Comparison of ENCODE assay signal across 8 cellular contexts in the genomic region with DNA sequence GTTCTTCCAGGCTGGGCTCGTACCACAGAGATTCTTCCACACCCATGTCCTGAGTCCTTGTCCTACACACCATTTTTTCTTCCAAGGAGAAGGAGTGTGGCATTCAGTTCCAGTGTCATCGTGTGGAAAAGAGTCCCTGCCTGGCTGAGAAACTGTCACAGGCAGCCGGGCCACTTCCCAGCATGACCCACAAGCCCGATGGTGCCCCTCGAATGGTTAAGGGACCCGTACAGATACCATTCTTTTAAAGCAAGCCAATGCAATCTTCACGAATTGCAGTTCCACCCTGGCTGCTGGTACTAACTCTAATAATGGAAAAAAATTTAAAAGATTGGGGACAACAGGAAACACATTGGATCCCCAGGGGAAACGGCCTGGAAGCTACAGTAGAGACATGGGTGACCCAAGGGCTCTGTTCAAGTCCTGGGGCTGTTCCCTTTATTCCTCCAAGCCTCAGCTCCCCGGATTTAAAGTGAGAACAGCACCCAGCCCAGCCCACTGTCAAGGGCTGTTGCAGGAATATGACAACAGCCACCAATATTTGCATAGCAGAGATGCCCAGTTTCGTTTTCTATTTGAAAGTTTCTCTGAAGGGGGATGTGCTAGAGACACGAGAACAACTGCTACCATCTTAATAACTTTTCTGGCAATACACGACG.
DNase-seq lines count a peak whose midpoint lies in the region; ATAC-seq, FAIRE-seq and TF ChIP-seq lines count a peak whose summit lies in the region.

No MANE protein-coding gene starts in this region.

- H3K36me3 ChIP-seq in left ventricle myocardium inferior, result no peaks in the 10 kb centered on the region

- peak; percentile 80 for DNase-seq in GM12891 (ENCODE audit: insufficient read length, low spot score)
- peak; percentile 88 for DNase-seq in H4 (ENCODE audit: low spot score)
- peak; percentile 54 for DNase-seq in NCI-H1105 (lab: John Stamatoyannopoulos, UW)
- DNase-seq in activated naive CD4-positive, alpha-beta T cell treated with anti-CD3 and anti-CD28 coated beads, Interleukin-2, amount 50 U/mL, for 72 hours (ENCODE audit: low spot score in 2 of 2), result peak in 1 of 2 donors; percentile 44
- DNase-seq in left ventricle myocardium inferior, result peak; percentile 44
- DNase-seq in stimulated activated naive CD4-positive, alpha-beta T cell (lab: John Stamatoyannopoulos, UW), result peak in 4 of 6 experiments; percentile 8 to 44 (median 26)
- DNase-seq in NCI-H82 treated with DMSO at 0.1 percent for 48 hours (lab: John Stamatoyannopoulos, UW; ENCODE audit: unreplicated experiment), result no peak
- no peak for DNase-seq in NCI-H2227 (lab: John Stamatoyannopoulos, UW; ENCODE audit: unreplicated experiment)

- TF ChIP-seq CTCF in left ventricle myocardium inferior (IDR thresholded peaks at IDR 0.05; ENCODE audit: borderline replicate concordance), result no peak

- peak; percentile 92 for FAIRE-seq in GM12891 (lab: Jason Lieb, UNC)

- no peaks in the 10 kb centered on the region for H3K27me3 ChIP-seq in left ventricle myocardium inferior (ENCODE audit: low read depth)

- TF ChIP-seq POLR2A in GM12891 (IDR thresholded peaks at IDR 0.05; ENCODE audit: low read depth, low read length), result no peak

- H3K36me3 Mint-ChIP-seq in activated naive CD4-positive, alpha-beta T cell treated with anti-CD3 and anti-CD28 coated beads, Interleukin-2, amount 50 U/mL, for 72 hours, result no peaks in the 10 kb centered on the region

- H3K9me3 ChIP-seq in left ventricle myocardium inferior (replicated peaks), result no peaks in the 10 kb centered on the region

- intact Hi-C loops in left ventricle myocardium inferior (cut with micrococcal nuclease), result no loop called here

- H3K9me3 Mint-ChIP-seq in activated naive CD4-positive, alpha-beta T cell treated with anti-CD3 and anti-CD28 coated beads, Interleukin-2, amount 50 U/mL, for 72 hours, result no peaks in the 10 kb centered on the region

- H3K4me3 ChIP-seq in left ventricle myocardium inferior, result peak overlapping the region; percentile 84

- peak; percentile 63 to 74 for ATAC-seq in activated naive CD4-positive, alpha-beta T cell treated with anti-CD3 and anti-CD28 coated beads, Interleukin-2, amount 50 U/mL, for 72 hours

- H3K27ac Mint-ChIP-seq in activated naive CD4-positive, alpha-beta T cell treated with anti-CD3 and anti-CD28 coated beads, Interleukin-2, amount 50 U/mL, for 72 hours, result peak overlapping the region; percentile 50 to 83

- H3K27ac ChIP-seq in left ventricle myocardium inferior (replicated peaks), result peak overlapping the region; percentile 100

- peaks cover 94% of the 10 kb centered on the region for H3K4me1 ChIP-seq in left ventricle myocardium inferior

TF ChIP-seq in GM12891, 5 proteins besides CTCF, POLR2A, EP300 and RAD21:
- no peak for TF ChIP-seq TAF1 (IDR thresholded peaks at IDR 0.05; ENCODE audit: low read depth, low read length)
- peak; percentile 98 for TF ChIP-seq POU2F2 (IDR thresholded peaks at IDR 0.05; ENCODE audit: low read depth, low read length)

Comparison
In these comparisons a context has a peak if more than half of its experiments do, and no peak if none do; other contexts are left out.
1. DNase-seq: peak in GM12891 (single experiment), H4 (single experiment), NCI-H1105 (single experiment), left ventricle myocardium inferior (single experiment) and stimulated activated naive CD4-positive, alpha-beta T cell (4 of 6); none in NCI-H82 treated with DMSO at 0.1 percent for 48 hours (single experiment) and NCI-H2227 (single experiment).